In the genomic region with DNA sequence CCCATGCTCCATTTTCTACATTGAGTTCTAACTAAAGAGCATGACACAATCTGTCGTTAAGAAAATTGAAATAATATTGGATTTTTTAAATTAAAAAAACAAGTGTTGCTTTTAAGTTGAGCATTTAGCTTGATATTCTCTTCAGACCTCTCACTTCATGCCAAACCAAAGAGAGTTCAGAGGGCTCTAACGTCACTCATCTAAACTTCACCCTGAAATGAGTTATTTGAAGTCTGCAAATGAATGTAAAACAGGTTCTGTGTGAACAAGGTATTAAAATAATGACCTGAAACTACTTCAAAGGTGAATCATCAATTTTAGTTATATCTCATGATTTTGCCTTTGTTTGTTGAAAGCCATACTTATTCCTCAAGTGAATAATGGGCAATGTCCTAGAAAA, we compare ENCODE assay signal across 19 cellular contexts.
DNase-seq lines count a peak whose midpoint lies in the region; ATAC-seq, FAIRE-seq and TF ChIP-seq lines count a peak whose summit lies in the region.
"Had no signal": no experiment of that assay in that cellular context is flagged by ENCODE, and none has a peak within 500 bp of the region (broad histone marks: within the 10 kb centered on the region; RNA-seq: fewer than 3 reads in every experiment).

No MANE protein-coding gene starts in this region.

- no peaks in the 10 kb centered on the region for H3K36me3 ChIP-seq in DND-41 (ENCODE audit: insufficient read depth, low read length)
- no peaks in the 10 kb centered on the region for H3K36me3 ChIP-seq in transverse colon

- no peak for TF ChIP-seq CTCF in DND-41 (IDR thresholded peaks at IDR 0.05; ENCODE audit: borderline replicate concordance, extremely low read depth, low read length, poor library complexity, severe bottlenecking)
- TF ChIP-seq CTCF in transverse colon (IDR thresholded peaks at IDR 0.05), result no peak

- peaks cover 1% of the 10 kb centered on the region for H3K27me3 Mint-ChIP-seq in activated CD4-positive, alpha-beta T cell treated with anti-CD3 and anti-CD28 coated beads for 36 hours
- H3K27me3 Mint-ChIP-seq in activated T-helper 17 cell treated with anti-CD3 and anti-CD28 coated beads, Interleukin-2, amount 50 U/mL, for 72 hours, result no peaks in the 10 kb centered on the region
- H3K27me3 Mint-ChIP-seq: CD4-positive, alpha-beta T cell had no signal

- 40 to 64% methylated on average over 2 of the region's 2 CpGs for WGBS in transverse colon (ENCODE audit: low coverage in 1 of 2), 2 donors

- no peaks in the 10 kb centered on the region for H3K79me2 ChIP-seq in DND-41 (ENCODE audit: insufficient read depth, low read length)

- peaks cover 9% of the 10 kb centered on the region for H3K9me3 ChIP-seq in DND-41 (ENCODE audit: insufficient read depth, low read length, severe bottlenecking)
- no peaks in the 10 kb centered on the region for H3K9me3 ChIP-seq in transverse colon
- H3K9me3 ChIP-seq: A549, Caco-2 had no signal

- H3K27me3 ChIP-seq in DND-41 (ENCODE audit: insufficient read depth, low read length, poor library complexity) (no peaks in the 10 kb centered on the region), transverse colon (no peaks in the 10 kb centered on the region)

- no peak overlapping the region for H2AFZ ChIP-seq in DND-41 (ENCODE audit: low read depth, low read length)

- H3K4me3 Mint-ChIP-seq in activated CD4-positive, alpha-beta T cell treated with anti-CD3 and anti-CD28 coated beads for 36 hours, result no peak overlapping the region
- no peak overlapping the region for H3K4me3 Mint-ChIP-seq in activated T-helper 17 cell treated with anti-CD3 and anti-CD28 coated beads, Interleukin-2, amount 50 U/mL, for 72 hours
- H3K4me3 Mint-ChIP-seq in stimulated activated effector memory CD8-positive, alpha-beta T cell treated with anti-CD3 and anti-CD28 coated beads, Interleukin-12 subunit alpha, Interleukin-12 subunit beta, amount 100 ng/mL, for 72 hours, result no peak overlapping the region
- H3K4me3 Mint-ChIP-seq: CD4-positive, alpha-beta T cell; H9 had no signal

- POLR2A ChIA-PET in activated CD4-positive, alpha-beta T cell treated with anti-CD3 and anti-CD28 coated beads for 36 hours (lab: Charles Lee), result no interaction called here

- no peak overlapping the region for H3K9ac ChIP-seq in DND-41 (ENCODE audit: low read depth, low read length)

- H3K36me3 Mint-ChIP-seq in activated CD4-positive, alpha-beta T cell treated with anti-CD3 and anti-CD28 coated beads for 36 hours (ENCODE audit: low read depth), result no peaks in the 10 kb centered on the region
- no peaks in the 10 kb centered on the region for H3K36me3 Mint-ChIP-seq in activated T-helper 17 cell treated with anti-CD3 and anti-CD28 coated beads, Interleukin-2, amount 50 U/mL, for 72 hours (ENCODE audit: low read depth)
- H3K36me3 Mint-ChIP-seq in stimulated activated effector memory CD8-positive, alpha-beta T cell treated with anti-CD3 and anti-CD28 coated beads, Interleukin-12 subunit alpha, Interleukin-12 subunit beta, amount 100 ng/mL, for 72 hours, result no peaks in the 10 kb centered on the region

- peaks cover 8% of the 10 kb centered on the region for H3K4me1 Mint-ChIP-seq in activated CD4-positive, alpha-beta T cell treated with anti-CD3 and anti-CD28 coated beads for 36 hours
- no peaks in the 10 kb centered on the region for H3K4me1 Mint-ChIP-seq in activated T-helper 17 cell treated with anti-CD3 and anti-CD28 coated beads, Interleukin-2, amount 50 U/mL, for 72 hours
- H3K4me1 Mint-ChIP-seq in stimulated activated effector memory CD8-positive, alpha-beta T cell treated with anti-CD3 and anti-CD28 coated beads, Interleukin-12 subunit alpha, Interleukin-12 subunit beta, amount 100 ng/mL, for 72 hours, result peaks cover 6% of the 10 kb centered on the region

- no peak overlapping the region for H3K4me2 ChIP-seq in DND-41 (ENCODE audit: insufficient read depth, low read length)
- H3K4me2 ChIP-seq: A549 had no signal

- TF ChIP-seq POLR2A in transverse colon (IDR thresholded peaks at IDR 0.05), result no peak

- no peaks in the 10 kb centered on the region for H3K9me3 Mint-ChIP-seq in activated CD4-positive, alpha-beta T cell treated with anti-CD3 and anti-CD28 coated beads for 36 hours (ENCODE audit: low read depth)
- H3K9me3 Mint-ChIP-seq in activated T-helper 17 cell treated with anti-CD3 and anti-CD28 coated beads, Interleukin-2, amount 50 U/mL, for 72 hours, result no peaks in the 10 kb centered on the region
- H3K9me3 Mint-ChIP-seq in stimulated activated effector memory CD8-positive, alpha-beta T cell treated with anti-CD3 and anti-CD28 coated beads, Interleukin-12 subunit alpha, Interleukin-12 subunit beta, amount 100 ng/mL, for 72 hours, result no peaks in the 10 kb centered on the region
- H3K9me3 Mint-ChIP-seq: CD4-positive, alpha-beta T cell had no signal

- peak overlapping the region; percentile 83 for H3K27ac ChIP-seq in DND-41 (ENCODE audit: low read length)
- H3K27ac ChIP-seq in transverse colon, result no peak overlapping the region
- H3K27ac ChIP-seq: 22Rv1, A549, C4-2B had no signal

- no peak overlapping the region for H3K27ac Mint-ChIP-seq in activated CD4-positive, alpha-beta T cell treated with anti-CD3 and anti-CD28 coated beads for 36 hours
- no peak overlapping the region for H3K27ac Mint-ChIP-seq in activated T-helper 17 cell treated with anti-CD3 and anti-CD28 coated beads, Interleukin-2, amount 50 U/mL, for 72 hours
- no peak overlapping the region for H3K27ac Mint-ChIP-seq in stimulated activated effector memory CD8-positive, alpha-beta T cell treated with anti-CD3 and anti-CD28 coated beads, Interleukin-12 subunit alpha, Interleukin-12 subunit beta, amount 100 ng/mL, for 72 hours
- H3K27ac Mint-ChIP-seq: CD4-positive, alpha-beta T cell; H9 had no signal

- CTCF ChIA-PET in activated CD4-positive, alpha-beta T cell treated with anti-CD3 and anti-CD28 coated beads for 36 hours (lab: Charles Lee), result interaction anchor here (1.1 to 1.3 kb wide), 2 partner anchors 17 to 239 kb away, joined by 3 read pairs; no protein-coding TSS in a partner anchor

- ATAC-seq in activated CD4-positive, alpha-beta T cell treated with anti-CD3 and anti-CD28 coated beads for 36 hours, result peak; percentile 72
- no peak for ATAC-seq in DND-41 (ENCODE audit: insufficient read depth, low read depth)
- ATAC-seq in activated T-helper 17 cell treated with anti-CD3 and anti-CD28 coated beads, Interleukin-2, amount 50 U/mL, for 72 hours (replicated peaks), result peak; percentile 67
- ATAC-seq in stimulated activated effector memory CD8-positive, alpha-beta T cell treated with anti-CD3 and anti-CD28 coated beads, Interleukin-12 subunit alpha, Interleukin-12 subunit beta, amount 100 ng/mL, for 72 hours, result peak; percentile 69
- ATAC-seq: A549 had no signal

- H4K20me1 ChIP-seq in DND-41 (ENCODE audit: insufficient read depth, low read length), result no peaks in the 10 kb centered on the region

- no peak for TF ChIP-seq EP300 in transverse colon (IDR thresholded peaks at IDR 0.05; ENCODE audit: low read depth)

- H3K4me1 ChIP-seq in DND-41 (ENCODE audit: insufficient read depth, low read length) (peaks cover 84% of the 10 kb centered on the region), transverse colon (peaks cover 0 to 3% (median 0%) of the 10 kb centered on the region in 4 donors)
- H3K4me1 ChIP-seq: A549, Caco-2 had no signal

- H3K4me3 ChIP-seq in DND-41 (ENCODE audit: low read depth in 1 of 2, low read length in 2 of 2) (no peak overlapping the region), transverse colon (no peak overlapping the region)
- H3K4me3 ChIP-seq: A549 had no signal

- no peak for DNase-seq in activated CD4-positive, alpha-beta T cell treated with anti-CD3 and anti-CD28 coated beads for 36 hours
- DNase-seq in activated CD4-positive, alpha-beta T cell treated with anti-CD3 and anti-CD28 coated beads for 48 hours, result no peak
- DNase-seq in DND-41 (no peak), transverse colon (no peak), RCC 7860 (ENCODE audit: low spot score) (no peak)
- DNase-seq in stimulated activated effector memory CD8-positive, alpha-beta T cell treated with anti-CD3 and anti-CD28 coated beads, Interleukin-12 subunit alpha, Interleukin-12 subunit beta, amount 100 ng/mL, for 72 hours (ENCODE audit: low spot score in 2 of 2), result no peak
- DNase-seq: AML-193; Caco-2; CD4-positive, alpha-beta T cell; GDM1; H9 had no signal

- in situ Hi-C loops in transverse colon (cut with MboI; ENCODE audit: low pct_ligation_motif_present in 1 of 4, low pct_unique_long_range_greater_than_20kb in 1 of 4, low sequenced_read_pairs in 3 of 4), result no loop called here

- no peak for FAIRE-seq in RCC 7860 (lab: Jason Lieb, UNC)
- FAIRE-seq: A549, D721Med, GM19239, H1, HTR-8/SVneo had no signal

- intact Hi-C loops in activated CD4-positive, alpha-beta T cell treated with anti-CD3 and anti-CD28 coated beads for 36 hours (cut with DNase I, micrococcal nuclease), result no loop called here
- intact Hi-C loops in transverse colon (cut with DNase I; ENCODE audit: low total_unique reads), result no loop called here
